19 cellular contexts compared by ENCODE assay signal in the genomic region with DNA sequence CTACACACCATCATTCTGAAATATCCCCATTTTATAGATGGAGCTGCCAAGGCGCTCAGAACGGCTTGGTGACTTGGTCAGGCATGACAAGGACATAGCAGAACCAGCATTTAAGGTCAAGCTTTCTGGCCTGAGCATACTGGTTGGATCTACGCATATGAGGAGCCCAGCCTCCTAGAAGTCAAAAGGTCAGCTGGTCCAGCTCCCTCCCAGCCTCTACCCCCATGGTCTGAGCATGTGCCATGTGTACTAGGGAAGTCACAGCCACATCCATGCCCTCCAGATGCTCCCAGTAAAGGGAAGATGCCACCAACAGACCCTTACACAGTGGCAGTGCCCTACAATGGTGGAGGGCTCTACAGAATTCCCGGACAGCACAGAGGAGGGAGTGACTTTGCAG.
DNase-seq lines count a peak whose midpoint lies in the region; ATAC-seq and TF ChIP-seq lines count a peak whose summit lies in the region.
"Had no signal": no experiment of that assay in that cellular context is flagged by ENCODE, and none has a peak within 500 bp of the region (broad histone marks: within the 10 kb centered on the region; RNA-seq: fewer than 3 reads in every experiment).

No MANE protein-coding gene starts in this region.

- H2BK15ac ChIP-seq in IMR-90 (ENCODE audit: low read depth, low read length), result no peak overlapping the region; the same call in 2 of the 3 replicates

- H2AK5ac ChIP-seq in IMR-90 (ENCODE audit: low read depth, low read length), result peak overlapping the region; percentile 70; the same call in 1 of the 2 replicates

- H3K4ac ChIP-seq in IMR-90 (ENCODE audit: low read depth, low read length), result peak overlapping the region; percentile 31; the same call in 1 of the 2 replicates

- no peaks in the 10 kb centered on the region; the same call in 1 of the 2 replicates for H3K36me3 ChIP-seq in IMR-90 (ENCODE audit: control insufficient read depth, insufficient read depth, low read length)
- no peaks in the 10 kb centered on the region for H3K36me3 ChIP-seq in sigmoid colon

- no peak overlapping the region for H3K27ac Mint-ChIP-seq in activated naive CD8-positive, alpha-beta T cell treated with anti-CD3 and anti-CD28 coated beads for 36 hours

- H3K9me1 ChIP-seq in IMR-90 (ENCODE audit: insufficient read depth, low read length), result peaks cover 33% of the 10 kb centered on the region

- POLR2A ChIA-PET in IMR-90 (lab: Charles Lee; ENCODE audit: unreplicated experiment), result no interaction called here

- H3K14ac ChIP-seq in IMR-90 (replicated peaks; ENCODE audit: low read depth, low read length), result 0 out of 2 replicates have a peak overlapping the region, but pooled peaks have one; percentile 25

- peak overlapping the region; percentile 33; the same call in 1 of the 2 replicates for H4K91ac ChIP-seq in IMR-90 (ENCODE audit: insufficient read depth, low read depth, low read length)

- no TSS peak for BruUV-seq in IMR-90 (replicated peaks; lab: Mats Ljungman, UMichigan)

- no peak overlapping the region for H3K4me3 ChIP-seq in IMR-90 (ENCODE audit: insufficient read depth, low read depth, low read length)
- H3K4me3 ChIP-seq in sigmoid colon, result no peak overlapping the region
- H3K4me3 ChIP-seq: K562 had no signal

- H3K4me1 ChIP-seq in IMR-90 (ENCODE audit: control insufficient read depth, insufficient read depth, low read length), result peaks cover 13% of the 10 kb centered on the region
- peaks cover 0 to 30% (median 25%) of the 10 kb centered on the region in 4 donors for H3K4me1 ChIP-seq in sigmoid colon

- TF ChIP-seq POLR2A in IMR-90 (IDR thresholded peaks at IDR 0.05; ENCODE audit: low read depth, low read length) (no peak), sigmoid colon (IDR thresholded peaks at IDR 0.05) (no peak)

- dilution Hi-C loops in IMR-90 (cut with HindIII; ENCODE audit: low sequenced_read_pairs, unreplicated experiment), result no loop called here

- peaks cover 11 to 55% of the 10 kb centered on the region in 2 experiments for H3K79me1 ChIP-seq in IMR-90 (ENCODE audit: low read depth in 1 of 2, low read length in 2 of 2)

- H3K4me3 Mint-ChIP-seq in activated naive CD8-positive, alpha-beta T cell treated with anti-CD3 and anti-CD28 coated beads for 36 hours, result no peak overlapping the region

- no peak overlapping the region for H3K9ac ChIP-seq in IMR-90 (ENCODE audit: low read depth, low read length)

- intact Hi-C loops in IMR-90 (cut with micrococcal nuclease) (no loop called here), sigmoid colon (cut with DNase I) (no loop called here)

- no peaks in the 10 kb centered on the region for H3K9me3 Mint-ChIP-seq in activated naive CD8-positive, alpha-beta T cell treated with anti-CD3 and anti-CD28 coated beads for 36 hours

- H3K27ac ChIP-seq in IMR-90 (ENCODE audit: insufficient read depth, low read length) (no peak overlapping the region), caudate nucleus (ENCODE audit: low read depth, low read length) (peak overlapping the region; percentile 95), layer of hippocampus (ENCODE audit: low read depth, low read length) (peak overlapping the region; percentile 97), sigmoid colon (peak overlapping the region in 3 of 4 donors; percentile 77 to 85 (median 82))
- H3K27ac ChIP-seq: C4-2B had no signal

- CTCF ChIA-PET in IMR-90 (lab: Yijun Ruan, JAX), result no interaction called here

- in situ Hi-C loops in IMR-90 (cut with MboI; ENCODE audit: low sequenced_read_pairs), result no loop called here

- H3K56ac ChIP-seq in IMR-90 (ENCODE audit: extremely low read depth, insufficient read depth, low read length), result no peak overlapping the region

- no peak overlapping the region for H2BK120ac ChIP-seq in IMR-90 (ENCODE audit: low read depth, low read length)

- H2AFZ ChIP-seq in IMR-90 (replicated peaks; ENCODE audit: low read length, poor library complexity), result no peak overlapping the region

- no peaks in the 10 kb centered on the region for H3K36me3 Mint-ChIP-seq in activated naive CD8-positive, alpha-beta T cell treated with anti-CD3 and anti-CD28 coated beads for 36 hours

- TF ChIP-seq CTCF in IMR-90 (conservative IDR thresholded peaks at IDR 0.05; ENCODE audit: low read depth, low read length), result no peak
- TF ChIP-seq CTCF in sigmoid colon (IDR thresholded peaks at IDR 0.05), result no peak

- H3K27me3 ChIP-seq in IMR-90 (ENCODE audit: control insufficient read depth, insufficient read depth, low read length), result no peaks in the 10 kb centered on the region
- no peaks in the 10 kb centered on the region for H3K27me3 ChIP-seq in layer of hippocampus (ENCODE audit: control insufficient read depth, insufficient read depth, low read length)
- H3K27me3 ChIP-seq in sigmoid colon, result no peaks in the 10 kb centered on the region

- TF ChIP-seq RAD21 in IMR-90 (IDR thresholded peaks at IDR 0.05; ENCODE audit: low read length), result no peak

- H2BK5ac ChIP-seq in IMR-90 (ENCODE audit: low read depth, low read length, poor library complexity, severe bottlenecking), result no peak overlapping the region

- H3K23ac ChIP-seq in IMR-90 (ENCODE audit: low read depth, low read length), result no peak overlapping the region

- DNase-seq in IMR-90, result no peak
- peak in 2 of 61 donors; percentile 25 to 48 for DNase-seq in caudate nucleus (lab: John Stamatoyannopoulos, UW)
- DNase-seq in sigmoid colon, result no peak
- no peak for DNase-seq in Kasumi-1 (lab: John Stamatoyannopoulos, UW)
- DNase-seq in activated naive CD8-positive, alpha-beta T cell treated with anti-CD3 and anti-CD28 coated beads for 36 hours, result no peak
- DNase-seq in activated naive CD4-positive, alpha-beta T cell treated with anti-CD3 and anti-CD28 coated beads, Interleukin-2, amount 50 U/mL, for 16 hours, result no peak
- DNase-seq: DMS53; GDM1; H7; NCI-H1930; NCI-H226; NCI-H510A treated with DMSO at 0.1 percent for 48 hours; NCI-H774; NK-92 treated with Interleukin-12 subunit alpha and Interleukin-12 subunit beta, amount 100 ng/mL, for 24 hours had no signal

- H3K4me2 ChIP-seq in IMR-90 (ENCODE audit: low read depth, low read length), result no peak overlapping the region

- no peak overlapping the region for H4K8ac ChIP-seq in IMR-90 (ENCODE audit: low read depth in 2 of 2, low read length in 2 of 2)

- peaks cover 4% of the 10 kb centered on the region for H3K27me3 Mint-ChIP-seq in activated naive CD8-positive, alpha-beta T cell treated with anti-CD3 and anti-CD28 coated beads for 36 hours

- ATAC-seq in IMR-90 (ENCODE audit: low read depth) (no peak), GM19023 (IDR thresholded peaks at IDR 0.05; ENCODE audit: unreplicated experiment) (no peak)
- ATAC-seq: K562, Panc1 had no signal

- H3K4me1 Mint-ChIP-seq in activated naive CD8-positive, alpha-beta T cell treated with anti-CD3 and anti-CD28 coated beads for 36 hours, result no peaks in the 10 kb centered on the region

- no peak for TF ChIP-seq EP300 in sigmoid colon (IDR thresholded peaks at IDR 0.05)

- H4K5ac ChIP-seq in IMR-90 (ENCODE audit: low read depth, low read length), result no peak overlapping the region

- peaks cover 31% of the 10 kb centered on the region for H4K20me1 ChIP-seq in IMR-90 (ENCODE audit: insufficient read depth, low read length)

- H2AK9ac ChIP-seq in IMR-90 (replicated peaks; ENCODE audit: low read depth, low read length, poor library complexity), result no peak overlapping the region

- H3K9me3 ChIP-seq in IMR-90 (ENCODE audit: control insufficient read depth, insufficient read depth, low read length), result no peaks in the 10 kb centered on the region
- H3K9me3 ChIP-seq in sigmoid colon, result no peaks in the 10 kb centered on the region

- H2BK20ac ChIP-seq in IMR-90 (ENCODE audit: low read depth, low read length), result no peak overlapping the region

- WGBS in IMR-90 (ENCODE audit: extremely low coverage in 2 of 2, insufficient read length in 1 of 2), 2 experiments, result 100% methylated on average over 3 of the region's 4 CpGs; no CpG with 5 or more reads in 1 of the 2 experiments
- whole genome bisulfite sequencing in sigmoid colon, 2 donors, result 92% methylated on average over 4 of the region's 4 CpGs

- H3K18ac ChIP-seq in IMR-90 (ENCODE audit: low read depth, low read length), result no peak overlapping the region

TF ChIP-seq in IMR-90, 13 proteins besides CTCF, POLR2A, EP300 and RAD21:
- TF ChIP-seq, protein P1, sequence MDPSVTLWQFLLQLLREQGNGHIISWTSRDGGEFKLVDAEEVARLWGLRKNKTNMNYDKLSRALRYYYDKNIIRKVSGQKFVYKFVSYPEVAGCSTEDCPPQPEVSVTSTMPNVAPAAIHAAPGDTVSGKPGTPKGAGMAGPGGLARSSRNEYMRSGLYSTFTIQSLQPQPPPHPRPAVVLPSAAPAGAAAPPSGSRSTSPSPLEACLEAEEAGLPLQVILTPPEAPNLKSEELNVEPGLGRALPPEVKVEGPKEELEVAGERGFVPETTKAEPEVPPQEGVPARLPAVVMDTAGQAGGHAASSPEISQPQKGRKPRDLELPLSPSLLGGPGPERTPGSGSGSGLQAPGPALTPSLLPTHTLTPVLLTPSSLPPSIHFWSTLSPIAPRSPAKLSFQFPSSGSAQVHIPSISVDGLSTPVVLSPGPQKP (IDR thresholded peaks at IDR 0.05; ENCODE audit: borderline replicate concordance, low read depth, low read length), result no peak
- TF ChIP-seq RFX5 (IDR thresholded peaks at IDR 0.05; ENCODE audit: low read depth, low read length), result no peak
- no peak for TF ChIP-seq NFE2L2 (IDR thresholded peaks at IDR 0.05; ENCODE audit: low read depth, low read length)
- TF ChIP-seq BHLHE40 (IDR thresholded peaks at IDR 0.05; ENCODE audit: low read depth, low read length), result no peak
- TF ChIP-seq CHD1 (IDR thresholded peaks at IDR 0.05; ENCODE audit: low read depth, low read length), result no peak
- TF ChIP-seq MXI1 (IDR thresholded peaks at IDR 0.05; ENCODE audit: borderline replicate concordance, low read depth, low read length), result no peak
- no peak for TF ChIP-seq RCOR1 (IDR thresholded peaks at IDR 0.05; ENCODE audit: insufficient replicate concordance, low read length)
- no peak for TF ChIP-seq MAZ (IDR thresholded peaks at IDR 0.05; ENCODE audit: borderline replicate concordance, low read depth, low read length)
